Comparison of ENCODE assay signal across 8 cellular contexts in genomic region chr11:35619030-35619753, GRCh38. TPM values are rescaled to one million over a fixed set of nuclear protein-coding genes. Genes with fewer than 3 reads are reported as not detected.
DNase-seq lines count a peak whose midpoint lies in the region; ATAC-seq, FAIRE-seq and TF ChIP-seq lines count a peak whose summit lies in the region.

No MANE protein-coding gene starts in this region.

- H3K27me3 ChIP-seq in K562 (ENCODE audit: control insufficient read depth in 2 of 2, insufficient read depth in 2 of 2, low read length in 2 of 2) (peaks cover 21 to 37% of the 10 kb centered on the region in 2 experiments), smooth muscle cell (ENCODE audit: low read depth) (no peaks in the 10 kb centered on the region)

- peak; percentile 44 for ATAC-seq in HG02759 (IDR thresholded peaks at IDR 0.05; ENCODE audit: unreplicated experiment)
- ATAC-seq in K562: peak; percentile 18

- POLR2A ChIA-PET in K562 (lab: Yijun Ruan, JAX): interaction anchor here (0.7 to 1.2 kb wide), 2 partner anchors 10 to 533 kb away, joined by 3 to 4 read pairs; no protein-coding TSS in a partner anchor

- DNase-seq in A172 (ENCODE audit: low spot score) (peak; percentile 42), GM10266 (ENCODE audit: extremely low spot score) (peak; percentile 58), NCI-H526 treated with DMSO at 0.1 percent for 48 hours (lab: John Stamatoyannopoulos, UW) (peak; percentile 82), K562 (ENCODE audit: extremely low read depth in 1 of 4, low spot score in 3 of 4) (peak in 3 of 4 experiments; percentile 20 to 41 (median 25)), smooth muscle cell (lab: John Stamatoyannopoulos, UW; ENCODE audit: unreplicated experiment) (no peak), T1000 (lab: John Stamatoyannopoulos, UW) (no peak)

- TF ChIP-seq EP300 in K562 (IDR thresholded peaks at IDR 0.05; ENCODE audit: low read length): no peak

- TF ChIP-seq POLR2A in K562 (conservative IDR thresholded peaks at IDR 0.05): no peak

- H3K4me2 ChIP-seq in K562 (ENCODE audit: insufficient read depth, low read length) (peak overlapping the region; percentile 39), smooth muscle cell (peak overlapping the region; percentile 93)

- CTCF ChIA-PET in K562 (lab: Yijun Ruan, JAX; ENCODE audit: low intra/inter-chr PET ratio): no interaction called here

- no peak overlapping the region for H3K27ac ChIP-seq in K562 (ENCODE audit: extremely low read depth, low read depth, low read length)
- peak overlapping the region; percentile 93 for H3K27ac ChIP-seq in smooth muscle cell (ENCODE audit: low read depth)

- FAIRE-seq in K562 (lab: Jason Lieb, UNC): no peak

- no peaks in the 10 kb centered on the region for H3K36me3 ChIP-seq in K562 (ENCODE audit: control insufficient read depth, insufficient read depth, low read length)
- H3K36me3 ChIP-seq in smooth muscle cell (ENCODE audit: low read depth): no peaks in the 10 kb centered on the region

- TF ChIP-seq CTCF in GM10266 (IDR thresholded peaks at IDR 0.05; ENCODE audit: control insufficient read depth, insufficient read depth, low read depth, missing control alignments) (no peak), K562 (IDR thresholded peaks at IDR 0.05 in 2 of 3, conservative IDR thresholded peaks at IDR 0.05 in 1 of 3; ENCODE audit: insufficient read depth in 2 of 3, low read depth in 1 of 3, low read length in 3 of 3) (no peak), smooth muscle cell (IDR thresholded peaks at IDR 0.05; ENCODE audit: borderline replicate concordance, insufficient read depth, poor library complexity, severe bottlenecking) (no peak)

- intact Hi-C loops in K562 (cut with micrococcal nuclease): loop anchor here (5.0 kb wide), 2 partner anchors 398 to 413 kb away; no protein-coding TSS in a partner anchor

- in situ Hi-C loops in K562 (cut with MboI): no loop called here

- H3K79me2 ChIP-seq in K562 (ENCODE audit: control insufficient read depth, insufficient read depth, low read length): no peaks in the 10 kb centered on the region
- peaks cover 23% of the 10 kb centered on the region for H3K79me2 ChIP-seq in smooth muscle cell (ENCODE audit: low read depth)

- H3K9me3 ChIP-seq in K562 (replicated peaks; ENCODE audit: control insufficient read depth, insufficient read depth, low read depth, low read length) (no peaks in the 10 kb centered on the region), iPS-18c (ENCODE audit: control insufficient read depth, insufficient read depth, low read length) (no peaks in the 10 kb centered on the region), smooth muscle cell (replicated peaks; ENCODE audit: low read depth) (no peaks in the 10 kb centered on the region)

- H3F3A ChIP-seq in smooth muscle cell (ENCODE audit: low read depth): peaks cover 29% of the 10 kb centered on the region

- H3K4me1 ChIP-seq in K562 (replicated peaks in 1 of 2; ENCODE audit: control insufficient read depth in 2 of 2, insufficient read depth in 2 of 2, low read length in 2 of 2) (peaks cover 0 to 24% of the 10 kb centered on the region in 2 experiments; a peak in 4 of 5 replicates), smooth muscle cell (ENCODE audit: low read depth) (peaks cover 64% of the 10 kb centered on the region)

- H4K20me1 ChIP-seq in K562 (replicated peaks; ENCODE audit: control insufficient read depth, insufficient read depth, low read length) (peaks cover 9% of the 10 kb centered on the region), smooth muscle cell (ENCODE audit: low read depth) (peaks cover 3% of the 10 kb centered on the region)

- no TSS peak for BruUV-seq in K562 (replicated peaks; lab: Mats Ljungman, UMichigan)

- H3K9me1 ChIP-seq in K562 (ENCODE audit: control insufficient read depth, insufficient read depth, low read length): no peaks in the 10 kb centered on the region

- H3K4me3 ChIP-seq in K562: peak overlapping the region; percentile 35
- H3K4me3 ChIP-seq in iPS-18c (ENCODE audit: insufficient read depth, low read depth, low read length): peak overlapping the region; percentile 34
- H3K4me3 ChIP-seq in smooth muscle cell: peak overlapping the region; percentile 64

- peak overlapping the region; percentile 72 for H2AFZ ChIP-seq in K562 (ENCODE audit: low read depth, low read length)
- peak overlapping the region; percentile 28 for H2AFZ ChIP-seq in smooth muscle cell (ENCODE audit: low read depth)

- H3K9ac ChIP-seq in K562 (ENCODE audit: insufficient read depth in 1 of 2, low read depth in 2 of 2, low read length in 2 of 2) (peak overlapping the region in 1 of 2 experiments; percentile 69; a peak in 2 of 4 replicates), smooth muscle cell (ENCODE audit: low read depth) (peak overlapping the region; percentile 63)

- TF ChIP-seq RAD21 in K562 (CRISPR knock-in tag; conservative IDR thresholded peaks at IDR 0.05 in 1 of 2, IDR thresholded peaks at IDR 0.05 in 1 of 2): no peak

- WGBS in K562 (ENCODE audit: insufficient coverage, low coverage, missing lambda C conversion rate): 3% methylated on average over 65 of the region's 80 CpGs
- under 1% methylated on average over 75 of the region's 80 CpGs for WGBS in smooth muscle cell (ENCODE audit: low lambda C conversion rate)

TF ChIP-seq in K562, 482 proteins besides CTCF, POLR2A, EP300 and RAD21 (continues in another document):
- peak; percentile 47; the same call in 1 of the 2 replicates for TF ChIP-seq USF1 (CRISPR knock-in tag; IDR thresholded peaks at IDR 0.05)
- 0 out of 4 replicates have a peak, but pooled peaks of 1 of the 2 experiments have one; percentile 16 for TF ChIP-seq MAZ (CRISPR knock-in tag; conservative IDR thresholded peaks at IDR 0.05 in 1 of 2, IDR thresholded peaks at IDR 0.05 in 1 of 2)
- peak; percentile 42 for TF ChIP-seq RBFOX2 (IDR thresholded peaks at IDR 0.05; ENCODE audit: low read depth, low read length)
- TF ChIP-seq GABPB1 (CRISPR knock-in tag; IDR thresholded peaks at IDR 0.05): 0 out of 2 replicates have a peak, but pooled peaks have one; percentile 51
- TF ChIP-seq JUN (IDR thresholded peaks at IDR 0.05; ENCODE audit: borderline replicate concordance, low read depth, low read length): no peak
- 0 out of 2 replicates have a peak, but pooled peaks have one; percentile 52 for TF ChIP-seq JUN (CRISPR knock-in tag; IDR thresholded peaks at IDR 0.05; ENCODE audit: borderline replicate concordance)
- TF ChIP-seq SAFB (IDR thresholded peaks at IDR 0.05; ENCODE audit: borderline replicate concordance, low read depth, low read length): 0 out of 2 replicates have a peak, but pooled peaks have one; percentile 16
- TF ChIP-seq HNRNPL (IDR thresholded peaks at IDR 0.05; ENCODE audit: low read depth, low read length): peak; percentile 84; the same call in 1 of the 2 replicates
- TF ChIP-seq L3MBTL2 (IDR thresholded peaks at IDR 0.05): peak; percentile 74

RNA-seq across cellular contexts. Expression of gene FJX1, which starts 0.9 kb away (rescaled TPM):
- 38.3 and 53.4 TPM in 2 replicates for total RNA-seq in A172 (2014; rRNA removed; shearing (Covaris generic))
- 0.53 and 1.1 TPM in 2 replicates for total RNA-seq in K562 (2011; cell fraction: chromatin; rRNA removed; ENCODE audit: low replicate concordance)
- 1.4 and 2.8 TPM in 2 replicates for total RNA-seq in K562 (2011; cell fraction: nucleolus; rRNA removed)
- 0.61 and 1.0 TPM in 2 replicates for total RNA-seq in K562 (2011; cell fraction: nucleoplasm; rRNA removed)
- total RNA-seq in K562 (2014; rRNA removed): 2.0 and 2.9 TPM in 2 replicates
- total RNA-seq in K562 (2014; rRNA removed; fragmentation: Illumina TruSeq; extraction: Trizol): 1.2 TPM in 2 replicates
- 0.72 and 1.1 TPM in 2 replicates for total RNA-seq in K562 (2015; rRNA removed; fragmentation: Illumina TruSeq; extraction: Trizol)
- 2.7 and 3.7 TPM in 2 replicates for total RNA-seq in K562 (2021)
- polyA plus RNA-seq in K562 (2011; rRNA removed): 0.22 and 0.95 TPM in 2 replicates
- polyA plus RNA-seq in K562 (2011; cell fraction: cytosol; rRNA removed): 0.19 and 2.6 TPM in 2 replicates
- polyA plus RNA-seq in K562 (2011; cell fraction: nucleus; rRNA removed): 0.39 and 2.5 TPM in 2 replicates
- 0.58 and 2.0 TPM in 2 replicates for polyA plus RNA-seq in K562 (2012)
- polyA plus RNA-seq in K562 (2014; fragmentation: Illumina TruSeq; extraction: Trizol): 0.64 and 0.66 TPM in 2 replicates
- under 1 TPM; 0.10 to 0.38 TPM for polyA plus RNA-seq in K562 (2014; fragmentation: Nextera tagmentation; extraction: Ambion mirVana)
- 0.58 and 0.84 TPM in 2 replicates for polyA plus RNA-seq in K562 (2014; rRNA removed)
- polyA minus RNA-seq in K562 (2011; rRNA and poly(A)+ RNA removed): 0.09 and 0.32 TPM in 2 replicates
- 0.82 and 1.4 TPM in 2 replicates for polyA minus RNA-seq in K562 (2011; cell fraction: cytosol; rRNA and poly(A)+ RNA removed)
- 0.67 and 1.8 TPM in 2 replicates for polyA minus RNA-seq in K562 (2011; cell fraction: nucleus; rRNA and poly(A)+ RNA removed)
- total RNA-seq in smooth muscle cell: 28.3 and 32.7 TPM in 2 replicates
- 41.2 and 44.5 TPM in 2 replicates for polyA plus RNA-seq in smooth muscle cell

RNA-seq across cellular contexts. Expression of gene TRIM44, which starts 43.4 kb away (rescaled TPM):
- total RNA-seq in A172 (2014; rRNA removed; shearing (Covaris generic)): 38.0 and 56.2 TPM in 2 replicates
- 15.0 and 29.3 TPM in 2 replicates for total RNA-seq in K562 (2011; cell fraction: chromatin; rRNA removed; ENCODE audit: low replicate concordance)
- 4.5 and 8.6 TPM in 2 replicates for total RNA-seq in K562 (2011; cell fraction: nucleolus; rRNA removed)
- total RNA-seq in K562 (2011; cell fraction: nucleoplasm; rRNA removed): 12.8 and 26.0 TPM in 2 replicates
- 20.7 and 37.0 TPM in 2 replicates for total RNA-seq in K562 (2014; rRNA removed)
- total RNA-seq in K562 (2014; rRNA removed; fragmentation: Illumina TruSeq; extraction: Trizol): 38.0 and 40.3 TPM in 2 replicates
- total RNA-seq in K562 (2015; rRNA removed; fragmentation: Illumina TruSeq; extraction: Trizol): 30.3 and 31.9 TPM in 2 replicates
- total RNA-seq in K562 (2021): 52.3 and 62.5 TPM in 2 replicates
- polyA plus RNA-seq in K562 (2011; rRNA removed): 101 and 105 TPM in 2 replicates
- 33.2 and 61.8 TPM in 2 replicates for polyA plus RNA-seq in K562 (2011; cell fraction: cytosol; rRNA removed)
- polyA plus RNA-seq in K562 (2011; cell fraction: nucleus; rRNA removed): 96.2 and 126 TPM in 2 replicates
- 36.5 and 64.3 TPM in 2 replicates for polyA plus RNA-seq in K562 (2012)
- 79.0 and 89.1 TPM in 2 replicates for polyA plus RNA-seq in K562 (2014; fragmentation: Illumina TruSeq; extraction: Trizol)
- polyA plus RNA-seq in K562 (2014; fragmentation: Nextera tagmentation; extraction: Ambion mirVana): 10 to 100 TPM in 1 of 2 experiments, 1 to 10 TPM in 1; 8.3 to 12.1 TPM
- 20.9 and 37.2 TPM in 2 replicates for polyA plus RNA-seq in K562 (2014; rRNA removed)
- polyA minus RNA-seq in K562 (2011; rRNA and poly(A)+ RNA removed): 136 and 153 TPM in 2 replicates
- 42.9 and 45.3 TPM in 2 replicates for polyA minus RNA-seq in K562 (2011; cell fraction: cytosol; rRNA and poly(A)+ RNA removed)
- polyA minus RNA-seq in K562 (2011; cell fraction: nucleus; rRNA and poly(A)+ RNA removed): 9.0 and 16.4 TPM in 2 replicates
- total RNA-seq in smooth muscle cell: 20.9 and 29.7 TPM in 2 replicates
- 32.9 and 36.7 TPM in 2 replicates for polyA plus RNA-seq in smooth muscle cell

Comparison
In these comparisons a context has a peak if more than half of its experiments do, and no peak if none do; other contexts are left out.
1. DNase-seq: peak in A172 (single experiment), GM10266 (single experiment), NCI-H526 treated with DMSO at 0.1 percent for 48 hours (single experiment) and K562 (3 of 4); none in smooth muscle cell (single experiment) and T1000 (single experiment).
2. Peak in every context shown above with its lines, with median percentiles within 50 percentile points of each other: H3K4me3 ChIP-seq.